ENCODE assay signal across 11 cellular contexts in the genomic region with DNA sequence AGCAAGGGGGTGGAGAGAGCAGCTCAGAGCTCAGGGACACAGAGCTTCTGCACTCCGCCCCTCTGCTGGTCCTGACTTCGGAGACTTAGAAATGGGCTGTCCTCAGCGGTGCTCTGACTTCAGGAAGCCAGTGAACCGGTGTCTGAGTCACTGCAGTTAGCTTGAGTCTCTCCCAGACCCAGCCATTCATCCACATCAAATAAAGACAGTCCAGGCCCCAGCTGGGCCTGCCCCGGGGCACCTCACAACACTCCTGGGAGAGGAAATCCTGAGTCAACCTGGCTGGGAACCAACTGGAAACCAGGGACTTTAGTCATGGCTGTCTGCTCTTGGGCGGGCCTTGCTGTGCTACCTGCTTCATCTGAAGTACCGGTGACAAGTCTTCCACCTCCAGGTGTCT.
DNase-seq lines count a peak whose midpoint lies in the region; TF ChIP-seq lines count a peak whose summit lies in the region.
"Had no signal": no experiment of that assay in that cellular context is flagged by ENCODE, and none has a peak within 500 bp of the region (broad histone marks: within the 10 kb centered on the region; RNA-seq: fewer than 3 reads in every experiment).

No MANE protein-coding gene starts in this region.

- intact Hi-C loops in tibial artery (cut with DNase I; ENCODE audit: low total_unique reads): no loop called here

- in situ Hi-C loops in GM13976 (cut with MboI; ENCODE audit: low sequenced_read_pairs, unreplicated experiment): loop anchor here (10.0 kb wide), 1 partner anchor 101 kb away; no protein-coding TSS in a partner anchor

- H3K27ac ChIP-seq in tibial artery: peak overlapping the region; percentile 52 to 81
- H3K27ac ChIP-seq: 22Rv1 had no signal

- TF ChIP-seq CTCF in tibial artery (IDR thresholded peaks at IDR 0.05): no peak
- TF ChIP-seq CTCF in GM13976 (IDR thresholded peaks at IDR 0.05; ENCODE audit: borderline replicate concordance, control extremely low read depth, extremely low read depth, insufficient read depth, missing control alignments): no peak

- H3K4me1 ChIP-seq in tibial artery: peaks cover 0 to 41% (median 31%) of the 10 kb centered on the region in 4 donors

- H3K36me3 ChIP-seq in tibial artery: no peaks in the 10 kb centered on the region

- H3K27me3 ChIP-seq in tibial artery: no peaks in the 10 kb centered on the region

- DNase-seq in NCI-H2029 (lab: John Stamatoyannopoulos, UW): peak; percentile 28
- DNase-seq in NCI-H2029 treated with DMSO at 0.1 percent for 48 hours (lab: John Stamatoyannopoulos, UW): no peak
- peak; percentile 95 for DNase-seq in amniotic epithelial cell (ENCODE audit: low read depth)
- peak; percentile 99 for DNase-seq in kidney glomerular epithelial cell (lab: John Stamatoyannopoulos, UW)
- peak; percentile 34 to 83 for DNase-seq in tibial artery
- no peak for DNase-seq in SKM-1 (lab: John Stamatoyannopoulos, UW; ENCODE audit: unreplicated experiment)
- no peak for DNase-seq in NCI-H2081 (lab: John Stamatoyannopoulos, UW)
- no peak for DNase-seq in GM13976 (ENCODE audit: low spot score)
- DNase-seq: KBM-7; stimulated activated CD4-positive, alpha-beta T cell treated with anti-CD3 and anti-CD28 coated beads, Interleukin-2, amount 100 ng/mL, for 48 hours had no signal

- no peak overlapping the region for H3K4me3 ChIP-seq in tibial artery

- H3K9me3 ChIP-seq in tibial artery: no peaks in the 10 kb centered on the region

Comparison
In these comparisons a context has a peak if more than half of its experiments do, and no peak if none do; other contexts are left out.
1. DNase-seq: peak in NCI-H2029 (single experiment), amniotic epithelial cell (single experiment), kidney glomerular epithelial cell (single experiment) and tibial artery (2 of 2); none in NCI-H2029 treated with DMSO at 0.1 percent for 48 hours (single experiment), SKM-1 (single experiment), NCI-H2081 (0 of 2) and GM13976 (single experiment).